8 cellular contexts compared by ENCODE assay signal in genomic region chr4:3041192-3042142, GRCh38. TPM values are rescaled to one million over a fixed set of nuclear protein-coding genes. Genes with fewer than 3 reads are reported as not detected.
A peak's percentile ranks its signal among the peaks of the same experiment; 100 is the strongest.
DNase-seq lines count a peak whose midpoint lies in the region; ATAC-seq and TF ChIP-seq lines count a peak whose summit lies in the region.

No MANE protein-coding gene starts in this region.

- intact Hi-C loops in dorsolateral prefrontal cortex (cut with DNase I) (no loop called here), mucosa of descending colon (cut with DNase I, micrococcal nuclease) (no loop called here), upper lobe of right lung (cut with DNase I) (no loop called here)

- TF ChIP-seq CTCF in dorsolateral prefrontal cortex (IDR thresholded peaks at IDR 0.05 in 54 of 56, conservative IDR thresholded peaks at IDR 0.05 in 2 of 56; ENCODE audit: low read depth in 1 of 56, partially characterized antibody in 56 of 56) (no peak), mucosa of descending colon (IDR thresholded peaks at IDR 0.05) (no peak), upper lobe of right lung (IDR thresholded peaks at IDR 0.05) (no peak)

- H3K27ac ChIP-seq in dorsolateral prefrontal cortex (peak overlapping the region in 30 of 59 donors; percentile 1 to 83 (median 50)), upper lobe of right lung (peak overlapping the region; percentile 91)

- peak overlapping the region; percentile 37; the same call in 1 of the 2 replicates for H3K9ac ChIP-seq in ES-I3 (ENCODE audit: low read depth, low read length)

- in situ Hi-C loops in KBM-7 (cut with MboI; ENCODE audit: low pct_unique_long_range_greater_than_20kb, low sequenced_read_pairs): no loop called here

- peak; percentile 85 for ATAC-seq in mucosa of descending colon
- ATAC-seq in upper lobe of right lung: peak; percentile 87
- ATAC-seq in GM19452 (IDR thresholded peaks at IDR 0.05; ENCODE audit: unreplicated experiment): no peak

- DNase-seq in HT1080 (ENCODE audit: low read depth) (peak; percentile 60), dorsolateral prefrontal cortex (peak in 5 of 10 donors; percentile 22 to 58 (median 49)), mucosa of descending colon (peak; percentile 64 to 79 (median 79)), upper lobe of right lung (peak; percentile 86), KBM-7 (no peak)
- peak; percentile 19 for DNase-seq in activated CD4-positive, alpha-beta T cell treated with anti-CD3 and anti-CD28 coated beads for 1 hour

- H3K4me1 ChIP-seq in ES-I3 (ENCODE audit: insufficient read depth, low read length) (peaks cover 4% of the 10 kb centered on the region; the same call in 1 of the 2 replicates), mucosa of descending colon (ENCODE audit: low read depth) (peaks cover 8% of the 10 kb centered on the region), upper lobe of right lung (peaks cover 32% of the 10 kb centered on the region)

- no peaks in the 10 kb centered on the region for H3K27me3 ChIP-seq in dorsolateral prefrontal cortex
- no peaks in the 10 kb centered on the region for H3K27me3 ChIP-seq in upper lobe of right lung

- H3K36me3 ChIP-seq in ES-I3 (ENCODE audit: insufficient read depth, low read length): no peaks in the 10 kb centered on the region
- H3K36me3 ChIP-seq in mucosa of descending colon (ENCODE audit: low read depth): no peaks in the 10 kb centered on the region
- no peaks in the 10 kb centered on the region for H3K36me3 ChIP-seq in upper lobe of right lung

- H3K9me3 ChIP-seq in ES-I3 (ENCODE audit: control insufficient read depth, insufficient read depth, low read length) (no peaks in the 10 kb centered on the region), mucosa of descending colon (no peaks in the 10 kb centered on the region), upper lobe of right lung (no peaks in the 10 kb centered on the region)

- H3K4me3 ChIP-seq in dorsolateral prefrontal cortex (peak overlapping the region; percentile 12 to 73 (median 52)), mucosa of descending colon (no peak overlapping the region), upper lobe of right lung (peak overlapping the region; percentile 60)

RNA-seq across cellular contexts. Expression of gene HTT-AS, which starts 32.9 kb away (rescaled TPM):
- not detected in 2 replicates for total RNA-seq in HT1080 (2014; rRNA removed; shearing (Covaris generic))
- polyA plus RNA-seq in HT1080 (2015; cell fraction: cytosol; rRNA removed): not detected in 2 replicates
- polyA plus RNA-seq in HT1080 (2015; cell fraction: nucleus; rRNA removed): not detected in 2 replicates
- total RNA-seq in dorsolateral prefrontal cortex: 1 to 10 TPM in 10 of 120 experiments, under 1 TPM in 1, not detected in 109; 0.79 to 3.0 (median 1.3) TPM
- not detected for total RNA-seq in mucosa of descending colon
- not detected for total RNA-seq in upper lobe of right lung

RNA-seq across cellular contexts. Expression of gene HTT, which starts 33.0 kb away (rescaled TPM):
- total RNA-seq in HT1080 (2014; rRNA removed; shearing (Covaris generic)): 14.7 and 19.1 TPM in 2 replicates
- 10.2 and 13.5 TPM in 2 replicates for polyA plus RNA-seq in HT1080 (2015; cell fraction: cytosol; rRNA removed)
- 36.2 and 37.1 TPM in 2 replicates for polyA plus RNA-seq in HT1080 (2015; cell fraction: nucleus; rRNA removed)
- total RNA-seq in dorsolateral prefrontal cortex (100 to 1,000 TPM in 114 of 120 experiments, 10 to 100 TPM in 6; 81.8 to 165 (median 124) TPM), mucosa of descending colon (10 to 100 TPM; 51.3 to 71.8 (median 67.5) TPM), upper lobe of right lung (73.6 TPM)
